In genomic region chr2:178234648-178235047, GRCh38 we compare ENCODE assay signal across 28 cellular contexts. TPM values are rescaled to one million over a fixed set of nuclear protein-coding genes. Genes with fewer than 3 reads are reported as not detected.
DNase-seq lines count a peak whose midpoint lies in the region; ATAC-seq and TF ChIP-seq lines count a peak whose summit lies in the region.
"Had no signal": no experiment of that assay in that cellular context is flagged by ENCODE, and none has a peak within 500 bp of the region (broad histone marks: within the 10 kb centered on the region; RNA-seq: fewer than 3 reads in every experiment).

No MANE protein-coding gene starts in this region.

- ATAC-seq in psoas muscle (peak; percentile 36 to 70 (median 48)), GM19455 (IDR thresholded peaks at IDR 0.05; ENCODE audit: unreplicated experiment) (no peak), HG03457 (IDR thresholded peaks at IDR 0.05; ENCODE audit: unreplicated experiment) (no peak)
- ATAC-seq: HepG2, left colon, T-cell, upper lobe of right lung had no signal

- H3K4me1 ChIP-seq in psoas muscle = peaks cover 57% of the 10 kb centered on the region
- H3K4me1 ChIP-seq: suprapubic skin, upper lobe of right lung had no signal

- no peaks in the 10 kb centered on the region for H3K27me3 ChIP-seq in psoas muscle (ENCODE audit: insufficient read depth in 3 of 3, low read length in 2 of 3)
- H3K27me3 ChIP-seq: suprapubic skin, upper lobe of right lung had no signal

- no peak for TF ChIP-seq CTCF in RWPE1 (conservative IDR thresholded peaks at IDR 0.05; ENCODE audit: low read depth)
- TF ChIP-seq CTCF in psoas muscle (IDR thresholded peaks at IDR 0.05) = no peak

- 44 to 84% (median 56%) methylated on average over 1 of the region's 1 CpG for WGBS in psoas muscle, 3 donors

- H3K27ac ChIP-seq in RWPE1 (no peak overlapping the region), psoas muscle (peak overlapping the region; percentile 66)
- H3K27ac ChIP-seq: coronary artery, skin epidermis, suprapubic skin, upper lobe of right lung had no signal

- POLR2A ChIA-PET in RWPE1 (lab: Yijun Ruan, JAX; ENCODE audit: low non-redundant PET) = no interaction called here

- H3K36me3 ChIP-seq in psoas muscle (ENCODE audit: insufficient read depth in 1 of 2, low read depth in 1 of 2) = peaks cover 0 to 2% of the 10 kb centered on the region in 2 donors
- H3K36me3 ChIP-seq: suprapubic skin, upper lobe of right lung had no signal

- intact Hi-C loops in psoas muscle (cut with DNase I) = loop anchor here in 1 of 2 donors (2.0 kb wide), 1 partner anchor 36 kb away; no protein-coding TSS in a partner anchor

- CTCF ChIA-PET in RWPE1 (lab: Yijun Ruan, JAX) = interaction anchor here (0.6 kb wide), 1 partner anchor 120 kb away, joined by 3 read pairs; no protein-coding TSS in a partner anchor

- DNase-seq in ELR (ENCODE audit: low read depth) (peak; percentile 37), RWPE1 (ENCODE audit: low spot score) (peak; percentile 61), fibroblast of gingiva (ENCODE audit: low read depth) (peak; percentile 5), psoas muscle (no peak), dedifferentiated amniotic fluid mesenchymal stem cell (ENCODE audit: extremely low spot score) (no peak), DMS53 (lab: John Stamatoyannopoulos, UW) (no peak)
- DNase-seq: activated CD4-positive, alpha-beta T cell treated with anti-CD3 and anti-CD28 coated beads for 48 hours; aorta; Calu3; CD4-positive, CD25-positive, alpha-beta regulatory T cell; DMS79 treated with DMSO at 0.1 percent for 48 hours; effector memory CD4-positive, alpha-beta T cell; erythroblast; hypothalamus; Karpas-422; left colon; NCI-H146; NCI-H446 treated with DMSO at 0.1 percent for 48 hours; NCI-H82; stimulated activated naive CD4-positive, alpha-beta T cell treated with Interleukin-2 at 50 U/mL for 16 hours; T-cell; upper lobe of right lung had no signal

- peak overlapping the region; percentile 8 for H3K4me3 ChIP-seq in psoas muscle
- H3K4me3 ChIP-seq: coronary artery, skin epidermis, suprapubic skin, upper lobe of right lung had no signal

- no peaks in the 10 kb centered on the region for H3K9me3 ChIP-seq in psoas muscle
- H3K9me3 ChIP-seq: suprapubic skin, upper lobe of right lung had no signal

RNA-seq across cellular contexts. Expression of gene OSBPL6, which starts 40.3 kb away (rescaled TPM):
- total RNA-seq in psoas muscle = 100 to 1,000 TPM in 1 of 4 donors, 10 to 100 TPM in 3; 29.8 to 147 (median 44.4) TPM
- polyA plus RNA-seq in psoas muscle = 10 to 100 TPM; 11.4 to 36.4 (median 18.2) TPM
- total RNA-seq: CD4-positive, CD25-positive, alpha-beta regulatory T cell had no signal

Comparison
In these comparisons a context has a peak if more than half of its experiments do, and no peak if none do; other contexts are left out.
1. DNase-seq: peak in ELR (single experiment), RWPE1 (single experiment) and fibroblast of gingiva (single experiment); none in psoas muscle (0 of 2), dedifferentiated amniotic fluid mesenchymal stem cell (single experiment) and DMS53 (single experiment).
2. ATAC-seq: peak in psoas muscle (4 of 4); none in GM19455 (single experiment) and HG03457 (single experiment).